In the genomic region with DNA sequence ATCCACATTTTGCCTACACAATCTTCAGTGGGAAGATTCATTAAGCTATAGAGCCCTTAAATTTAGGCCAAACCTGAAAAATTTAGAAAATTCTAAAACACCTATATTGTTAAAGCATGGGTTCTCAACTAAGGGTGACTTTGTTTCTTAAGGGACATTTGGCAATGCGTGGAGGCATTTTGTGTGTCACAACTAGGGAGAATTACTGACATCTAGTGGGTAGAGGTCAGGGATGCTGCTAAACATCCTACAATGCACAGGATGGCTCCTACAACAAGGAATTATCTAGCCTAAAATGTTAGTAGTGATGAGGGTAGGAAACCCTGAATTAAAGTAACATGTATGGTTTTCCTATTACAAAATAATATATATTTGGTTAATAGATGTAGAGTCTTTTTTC, we compare ENCODE assay signal across 11 cellular contexts. TPM values are rescaled to one million over a fixed set of nuclear protein-coding genes. Genes with fewer than 3 reads are reported as not detected.
DNase-seq lines count a peak whose midpoint lies in the region; ATAC-seq, FAIRE-seq and TF ChIP-seq lines count a peak whose summit lies in the region.
"Had no signal": no experiment of that assay in that cellular context is flagged by ENCODE, and none has a peak within 500 bp of the region (broad histone marks: within the 10 kb centered on the region; RNA-seq: fewer than 3 reads in every experiment).

No MANE protein-coding gene starts in this region.

- no peak overlapping the region for H4K5ac ChIP-seq in mesendoderm (ENCODE audit: low read length)

- peak; percentile 27 for TF ChIP-seq CTCF in cardiac fibroblast (IDR thresholded peaks at IDR 0.05; ENCODE audit: low read depth, low read length)

- H3K27ac Mint-ChIP-seq in stimulated activated effector memory CD8-positive, alpha-beta T cell treated with anti-CD3 and anti-CD28 coated beads, Interleukin-12 subunit alpha, Interleukin-12 subunit beta, amount 100 ng/mL, for 72 hours, result no peak overlapping the region
- H3K27ac Mint-ChIP-seq: mesothelial cell of epicardium had no signal

- H3K36me3 ChIP-seq in mesendoderm (ENCODE audit: control insufficient read depth, insufficient read depth, low read length), result no peaks in the 10 kb centered on the region

- H2BK120ac ChIP-seq in mesendoderm (ENCODE audit: low read depth, low read length), result no peak overlapping the region

- no peaks in the 10 kb centered on the region for H3K36me3 Mint-ChIP-seq in stimulated activated effector memory CD8-positive, alpha-beta T cell treated with anti-CD3 and anti-CD28 coated beads, Interleukin-12 subunit alpha, Interleukin-12 subunit beta, amount 100 ng/mL, for 72 hours
- H3K36me3 Mint-ChIP-seq: mesothelial cell of epicardium had no signal

- H3K4ac ChIP-seq in mesendoderm (ENCODE audit: low read depth, low read length), result no peak overlapping the region

- no peak overlapping the region for H3K9ac ChIP-seq in mesendoderm (ENCODE audit: low read length)

- no peak overlapping the region for H3K4me3 Mint-ChIP-seq in stimulated activated effector memory CD8-positive, alpha-beta T cell treated with anti-CD3 and anti-CD28 coated beads, Interleukin-12 subunit alpha, Interleukin-12 subunit beta, amount 100 ng/mL, for 72 hours
- H3K4me3 Mint-ChIP-seq: mesothelial cell of epicardium had no signal

- H3K4me3 ChIP-seq in cardiac fibroblast (replicated peaks in 1 of 2; ENCODE audit: low read depth in 2 of 2, low read length in 2 of 2), result no peak overlapping the region
- H3K4me3 ChIP-seq in mesendoderm (ENCODE audit: low read length), result no peak overlapping the region
- H3K4me3 ChIP-seq: coronary artery had no signal

- no peak overlapping the region for H4K8ac ChIP-seq in mesendoderm (ENCODE audit: low read depth, low read length)

- no peak overlapping the region for H2BK15ac ChIP-seq in mesendoderm (replicated peaks; ENCODE audit: low read depth)

- no peaks in the 10 kb centered on the region for H3K9me3 Mint-ChIP-seq in stimulated activated effector memory CD8-positive, alpha-beta T cell treated with anti-CD3 and anti-CD28 coated beads, Interleukin-12 subunit alpha, Interleukin-12 subunit beta, amount 100 ng/mL, for 72 hours

- no peak for ATAC-seq in HG03457 (IDR thresholded peaks at IDR 0.05; ENCODE audit: unreplicated experiment)
- ATAC-seq in stimulated activated effector memory CD8-positive, alpha-beta T cell treated with anti-CD3 and anti-CD28 coated beads, Interleukin-12 subunit alpha, Interleukin-12 subunit beta, amount 100 ng/mL, for 72 hours, result no peak

- no peaks in the 10 kb centered on the region for H3K27me3 ChIP-seq in mesendoderm (ENCODE audit: insufficient read depth, low read length, poor library complexity)

- H3K18ac ChIP-seq in mesendoderm (ENCODE audit: low read length), result no peak overlapping the region

- H3K56ac ChIP-seq in mesendoderm (ENCODE audit: low read length), result no peak overlapping the region

- no peak overlapping the region for H2AK5ac ChIP-seq in mesendoderm (ENCODE audit: low read length)

- H3K79me2 ChIP-seq in mesendoderm (ENCODE audit: control insufficient read depth, insufficient read depth, low read length), result no peaks in the 10 kb centered on the region

- no peak for FAIRE-seq in GM19239 (lab: Jason Lieb, UNC)

- no peak overlapping the region for H2BK5ac ChIP-seq in mesendoderm (ENCODE audit: low read length)

- no peaks in the 10 kb centered on the region for H3K4me1 ChIP-seq in mesendoderm (ENCODE audit: control insufficient read depth, low read depth, low read length)

- H3K4me2 ChIP-seq in mesendoderm (ENCODE audit: low read length), result no peak overlapping the region

- no peak overlapping the region for H3K23ac ChIP-seq in mesendoderm (ENCODE audit: low read length)

- no peaks in the 10 kb centered on the region for H3K79me1 ChIP-seq in mesendoderm (ENCODE audit: low read length)

- whole genome bisulfite sequencing in mesendoderm (ENCODE audit: extremely low coverage, insufficient coverage, low lambda C conversion rate), result no CpG with 5 or more reads among the region's 1 CpG

- DNase-seq in GF-D8 (lab: John Stamatoyannopoulos, UW), result peak; percentile 40
- peak; percentile 41 for DNase-seq in LHCN-M2 (ENCODE audit: low read depth)
- DNase-seq in cardiac fibroblast (ENCODE audit: low read depth in 2 of 2), result peak; percentile 22 to 51
- DNase-seq in mesendoderm, result peak; percentile 65
- DNase-seq in C1 segment of cervical spinal cord (lab: John Stamatoyannopoulos, UW), result no peak
- DNase-seq in GM19239 (ENCODE audit: insufficient read length, low spot score), result no peak
- no peak for DNase-seq in stimulated activated effector memory CD8-positive, alpha-beta T cell treated with anti-CD3 and anti-CD28 coated beads, Interleukin-12 subunit alpha, Interleukin-12 subunit beta, amount 100 ng/mL, for 72 hours (ENCODE audit: low spot score in 2 of 2)
- DNase-seq: stimulated activated CD4-positive, alpha-beta T cell treated with anti-CD3 and anti-CD28 coated beads, Interleukin-4, amount 100 ng/mL, for 1 hour had no signal

- no peak overlapping the region for H3K27ac ChIP-seq in mesendoderm (ENCODE audit: low read depth, low read length)
- H3K27ac ChIP-seq: coronary artery had no signal

- H3K4me1 Mint-ChIP-seq in stimulated activated effector memory CD8-positive, alpha-beta T cell treated with anti-CD3 and anti-CD28 coated beads, Interleukin-12 subunit alpha, Interleukin-12 subunit beta, amount 100 ng/mL, for 72 hours, result no peaks in the 10 kb centered on the region

RNA-seq across cellular contexts. Expression of a gene that starts 55.8 kb away (rescaled TPM):
- total RNA-seq in LHCN-M2 (2014; rRNA removed), result 73.7 and 92.2 TPM in 2 replicates
- polyA plus RNA-seq in LHCN-M2 (2012), result 22.3 TPM
- polyA plus RNA-seq in mesendoderm (2013, experiment 1 of 2), result 13.6 TPM
- 14.7 TPM for polyA plus RNA-seq in mesendoderm (2013, experiment 2 of 2)

Comparison
In these comparisons a context has a peak if more than half of its experiments do, and no peak if none do; other contexts are left out.
1. DNase-seq: peak in GF-D8 (single experiment), LHCN-M2 (single experiment), cardiac fibroblast (2 of 2) and mesendoderm (single experiment); none in C1 segment of cervical spinal cord (0 of 14), GM19239 (single experiment) and stimulated activated effector memory CD8-positive, alpha-beta T cell treated with anti-CD3 and anti-CD28 coated beads, Interleukin-12 subunit alpha, Interleukin-12 subunit beta, amount 100 ng/mL, for 72 hours (0 of 2).